1 cellular context compared by ENCODE assay signal in genomic region chr5:150589791-150590601, GRCh38.
TF ChIP-seq lines count a peak whose summit lies in the region.

No MANE protein-coding gene starts in this region.

TF ChIP-seq in GM23338, 12 proteins besides CTCF, POLR2A, EP300 and RAD21 (continued from another document):
- TF ChIP-seq ZNF462 (CRISPR knock-in tag; IDR thresholded peaks at IDR 0.05) (no peak), CREB1 (CRISPR knock-in tag; IDR thresholded peaks at IDR 0.05; ENCODE audit: low read depth) (no peak), EZH2 (IDR thresholded peaks at IDR 0.05; ENCODE audit: low read depth, unreplicated experiment) (no peak), JUNB (IDR thresholded peaks at IDR 0.05; ENCODE audit: unreplicated experiment) (no peak)
